ENCODE assay signal across 12 cellular contexts in the genomic region with DNA sequence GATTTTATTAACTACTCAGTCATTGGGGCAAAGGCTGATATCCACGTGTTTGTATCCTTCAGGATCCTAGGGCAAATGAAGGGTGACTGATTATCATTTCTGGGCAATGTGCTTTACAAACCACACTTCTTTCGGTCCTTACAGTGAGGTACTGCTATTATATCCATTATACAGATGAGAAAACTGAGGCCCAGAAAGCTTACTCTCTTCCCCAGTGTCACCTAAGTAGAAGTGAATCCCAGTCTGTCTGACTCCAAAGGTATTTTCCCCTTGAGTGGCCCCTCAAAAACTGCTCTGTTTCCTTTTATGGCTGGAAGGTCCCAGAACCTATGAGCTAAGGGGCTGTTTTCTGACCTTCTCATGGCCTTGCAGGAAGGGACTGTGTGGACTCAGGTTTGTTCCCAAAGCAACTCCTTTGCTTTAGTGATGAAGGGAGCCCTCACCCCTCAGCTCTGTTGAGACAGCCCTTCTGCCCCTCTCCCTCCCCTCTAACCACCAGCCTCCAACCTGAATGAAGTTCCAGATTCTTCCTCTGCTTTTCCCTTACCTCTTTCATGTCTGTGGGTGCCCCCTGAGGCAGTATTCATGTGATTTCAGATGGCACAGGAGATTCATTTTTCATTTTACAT. TPM values are rescaled to one million over a fixed set of nuclear protein-coding genes. Genes with fewer than 3 reads are reported as not detected.
A peak's percentile ranks its signal among the peaks of the same experiment; 100 is the strongest.
DNase-seq lines count a peak whose midpoint lies in the region; ATAC-seq and TF ChIP-seq lines count a peak whose summit lies in the region.
"Had no signal": no experiment of that assay in that cellular context is flagged by ENCODE, and none has a peak within 500 bp of the region (broad histone marks: within the 10 kb centered on the region; RNA-seq: fewer than 3 reads in every experiment).

No MANE protein-coding gene starts in this region.

- no peaks in the 10 kb centered on the region for H3K27me3 Mint-ChIP-seq in activated T-cell treated with anti-CD3 and anti-CD28 coated beads, Interleukin-2, amount 50 U/mL, for 72 hours (ENCODE audit: low read depth)
- H3K27me3 Mint-ChIP-seq in T-helper 17 cell (no peaks in the 10 kb centered on the region), immature natural killer cell (ENCODE audit: low read depth in 3 of 3) (peaks cover 0 to 10% (median 8%) of the 10 kb centered on the region in 3 donors)

- no peak for TF ChIP-seq CTCF in stomach (IDR thresholded peaks at IDR 0.05)
- TF ChIP-seq CTCF in GM13977 (IDR thresholded peaks at IDR 0.05; ENCODE audit: extremely low read depth, insufficient read depth, missing control alignments), result no peak

- peaks cover 10 to 30% of the 10 kb centered on the region in 2 donors for H3K36me3 Mint-ChIP-seq in activated T-cell treated with anti-CD3 and anti-CD28 coated beads, Interleukin-2, amount 50 U/mL, for 72 hours (ENCODE audit: insufficient read depth in 2 of 2)
- H3K36me3 Mint-ChIP-seq in T-helper 17 cell (ENCODE audit: low read depth) (peaks cover 2% of the 10 kb centered on the region), immature natural killer cell (peaks cover 33 to 53% (median 43%) of the 10 kb centered on the region in 3 donors)

- peak overlapping the region; percentile 85 for H3K27ac Mint-ChIP-seq in activated T-cell treated with anti-CD3 and anti-CD28 coated beads, Interleukin-2, amount 50 U/mL, for 72 hours
- peak overlapping the region; percentile 89 for H3K27ac Mint-ChIP-seq in T-helper 17 cell
- H3K27ac Mint-ChIP-seq in immature natural killer cell, result peak overlapping the region; percentile 93 to 99 (median 96)
- H3K27ac Mint-ChIP-seq: activated B cell treated with CpG ODN at 0.5 μM for 24 hours had no signal

- H3K4me1 ChIP-seq in stomach, result peaks cover 18 to 53% (median 41%) of the 10 kb centered on the region in 4 donors

- peak overlapping the region; percentile 43 to 72 for H3K4me3 Mint-ChIP-seq in activated T-cell treated with anti-CD3 and anti-CD28 coated beads, Interleukin-2, amount 50 U/mL, for 72 hours
- H3K4me3 Mint-ChIP-seq in T-helper 17 cell (peak overlapping the region; percentile 49), immature natural killer cell (peak overlapping the region; percentile 68 to 80 (median 70))
- H3K4me3 Mint-ChIP-seq: activated B cell treated with CpG ODN at 0.5 μM for 24 hours had no signal

- WGBS in stomach, 5 donors, result 50 to 75% (median 61%) methylated on average over 2 of the region's 2 CpGs

- no peak for DNase-seq in activated T-cell treated with anti-CD3 and anti-CD28 coated beads, Interleukin-2, amount 50 U/mL, for 72 hours
- DNase-seq in activated T-cell treated with anti-CD3 and anti-CD28 coated beads for 4 hours (no peak), T-helper 17 cell (no peak), immature natural killer cell (no peak), stomach (no peak), SKM-1 (lab: John Stamatoyannopoulos, UW; ENCODE audit: unreplicated experiment) (no peak), CD1c-positive myeloid dendritic cell (ENCODE audit: extremely low spot score) (no peak), GM13977 (ENCODE audit: low spot score) (no peak)
- DNase-seq: activated B cell treated with CpG ODN at 0.5 μM for 24 hours, occipital lobe had no signal

- peaks cover 5% of the 10 kb centered on the region in 2 donors for H3K9me3 Mint-ChIP-seq in activated T-cell treated with anti-CD3 and anti-CD28 coated beads, Interleukin-2, amount 50 U/mL, for 72 hours
- H3K9me3 Mint-ChIP-seq in immature natural killer cell, result peaks cover 1 to 30% (median 8%) of the 10 kb centered on the region in 6 donors

- in situ Hi-C loops in GM13977 (cut with MboI; ENCODE audit: low pct_unique_long_range_greater_than_20kb, low sequenced_read_pairs, unreplicated experiment), result no loop called here

- TF ChIP-seq EP300 in stomach (IDR thresholded peaks at IDR 0.05), result no peak

- H3K4me3 ChIP-seq in stomach, result no peak overlapping the region
- H3K4me3 ChIP-seq: lower lobe of right lung, SK-N-MC had no signal

- ATAC-seq in activated T-cell treated with anti-CD3 and anti-CD28 coated beads, Interleukin-2, amount 50 U/mL, for 72 hours (replicated peaks in 1 of 2), result no peak
- no peak for ATAC-seq in T-helper 17 cell

- H3K4me1 Mint-ChIP-seq in activated T-cell treated with anti-CD3 and anti-CD28 coated beads, Interleukin-2, amount 50 U/mL, for 72 hours (ENCODE audit: low read depth), result peaks cover 44% of the 10 kb centered on the region
- peaks cover 18% of the 10 kb centered on the region for H3K4me1 Mint-ChIP-seq in T-helper 17 cell
- H3K4me1 Mint-ChIP-seq in immature natural killer cell, result peaks cover 76 to 96% of the 10 kb centered on the region in 2 donors

- H3K27ac ChIP-seq in stomach, result peak overlapping the region; percentile 41 to 88 (median 57)
- H3K27ac ChIP-seq: lower lobe of right lung, SK-N-MC had no signal

- H3K9me3 ChIP-seq in T-helper 17 cell (ENCODE audit: control insufficient read depth, low read length, poor library complexity, severe bottlenecking), result no peaks in the 10 kb centered on the region
- peaks cover 0 to 4% (median under 1%) of the 10 kb centered on the region in 4 donors for H3K9me3 ChIP-seq in stomach
- H3K9me3 ChIP-seq: lower lobe of right lung had no signal

- intact Hi-C loops in stomach (cut with DNase I; ENCODE audit: low total_unique reads), result no loop called here

- no peak for TF ChIP-seq POLR2A in stomach (IDR thresholded peaks at IDR 0.05)

- H3K27me3 ChIP-seq in stomach, result peaks cover 0 to 14% (median 0%) of the 10 kb centered on the region in 3 donors

- no peaks in the 10 kb centered on the region for H3K36me3 ChIP-seq in stomach
- H3K36me3 ChIP-seq: lower lobe of right lung had no signal

RNA-seq across cellular contexts. Expression of a gene that starts 27.4 kb away (rescaled TPM):
- 10 to 100 TPM in 1 of 2 donors, 1 to 10 TPM in 1; 9.0 to 21.3 TPM for total RNA-seq in activated T-cell treated with anti-CD3 and anti-CD28 coated beads, Interleukin-2, amount 50 U/mL, for 72 hours
- total RNA-seq in T-helper 17 cell (1 to 10 TPM in 1 of 2 donors, under 1 TPM in 1; 0.65 to 1.3 TPM), stomach (10 to 100 TPM; 17.4 to 84.8 (median 47.2) TPM)
- polyA plus RNA-seq in immature natural killer cell (100 to 1,000 TPM; 218 to 784 (median 395) TPM), stomach (10 to 100 TPM in 2 of 3 donors, 1 to 10 TPM in 1; 8.9 to 30.9 (median 21.7) TPM)

RNA-seq across cellular contexts. Expression of a gene that starts 58.6 kb away (rescaled TPM):
- 1 to 10 TPM; 3.9 to 9.3 TPM for total RNA-seq in activated T-cell treated with anti-CD3 and anti-CD28 coated beads, Interleukin-2, amount 50 U/mL, for 72 hours
- 1 to 10 TPM; 1.6 to 2.8 TPM for total RNA-seq in T-helper 17 cell
- polyA plus RNA-seq in immature natural killer cell, result 100 to 1,000 TPM in 1 of 3 donors, 10 to 100 TPM in 2; 43.2 to 124 (median 77.4) TPM
- 1 to 10 TPM in 1 of 5 donors, under 1 TPM in 2, not detected in 2; under 0.01 to 1.4 (median 0.18) TPM for total RNA-seq in stomach
- polyA plus RNA-seq in stomach, result under 1 TPM; 0.19 to 0.80 (median 0.76) TPM
- total RNA-seq: occipital lobe had no signal

Comparison
In these comparisons a context has a peak if more than half of its experiments do, and no peak if none do; other contexts are left out.
1. RNA of a gene that starts 27.4 kb away (total RNA-seq): 17.4 to 84.8 TPM in stomach and 9.0 to 21.3 TPM in activated T-cell treated with anti-CD3 and anti-CD28 coated beads, Interleukin-2, amount 50 U/mL, for 72 hours; 0.65 to 1.3 TPM in T-helper 17 cell; every median in the first group is over 4 times any median in the second.
2. Peak in every context shown above with its lines, with median percentiles within 50 percentile points of each other: H3K27ac Mint-ChIP-seq and H3K4me3 Mint-ChIP-seq.